In the genomic region with DNA sequence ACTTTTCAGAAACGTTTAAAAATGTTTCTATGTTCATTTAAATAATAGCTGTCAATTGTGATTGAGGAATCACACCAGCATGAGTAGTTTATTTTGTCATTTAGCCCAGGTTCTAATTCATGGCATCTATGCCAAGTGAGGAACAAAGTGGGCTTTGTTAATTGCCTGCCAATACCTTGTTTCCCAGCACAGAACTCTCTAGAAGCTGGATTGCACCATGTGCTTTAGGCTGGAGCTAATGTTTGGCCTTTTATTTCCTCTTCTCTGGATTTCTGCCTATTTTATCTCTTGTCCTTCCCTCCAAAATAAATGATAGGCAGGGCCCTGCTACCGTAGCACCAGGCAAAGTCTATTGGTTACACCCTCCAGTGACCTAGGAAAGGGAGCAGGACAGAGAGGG, we compare ENCODE assay signal across 15 cellular contexts.
DNase-seq lines count a peak whose midpoint lies in the region; ATAC-seq and TF ChIP-seq lines count a peak whose summit lies in the region.
"Had no signal": no experiment of that assay in that cellular context is flagged by ENCODE, and none has a peak within 500 bp of the region (broad histone marks: within the 10 kb centered on the region; RNA-seq: fewer than 3 reads in every experiment).

No MANE protein-coding gene starts in this region.

- peaks cover 23% of the 10 kb centered on the region for H3K79me1 ChIP-seq in trophoblast cell (ENCODE audit: low read length)

- H3K9me3 ChIP-seq in GM23248 (ENCODE audit: low read depth) = no peaks in the 10 kb centered on the region
- no peaks in the 10 kb centered on the region for H3K9me3 ChIP-seq in trophoblast cell (ENCODE audit: insufficient read depth, low read depth, low read length)

- H3K14ac ChIP-seq in trophoblast cell (ENCODE audit: low read length) = no peak overlapping the region

- H2BK12ac ChIP-seq in trophoblast cell (ENCODE audit: low read length) = peak overlapping the region; percentile 6

- no peaks in the 10 kb centered on the region for H4K20me1 ChIP-seq in GM23248 (ENCODE audit: insufficient read depth)

- H3K4me2 ChIP-seq in GM23248 (ENCODE audit: unreplicated experiment) = no peak overlapping the region
- H3K4me2 ChIP-seq in trophoblast cell (ENCODE audit: low read length) = no peak overlapping the region

- H4K12ac ChIP-seq in trophoblast cell (ENCODE audit: low read depth, low read length) = no peak overlapping the region

- H3K27ac ChIP-seq in GM23248 (peak overlapping the region; percentile 60; the same call in 1 of the 2 replicates), trophoblast cell (ENCODE audit: low read depth, low read length) (no peak overlapping the region)

- H2AK5ac ChIP-seq in trophoblast cell (ENCODE audit: low read length) = no peak overlapping the region

- H3K9ac ChIP-seq in GM23248 (no peak overlapping the region), trophoblast cell (ENCODE audit: low read length) (no peak overlapping the region)

- H3K36me3 ChIP-seq in GM23248 (ENCODE audit: low read depth) = no peaks in the 10 kb centered on the region
- H3K36me3 ChIP-seq in trophoblast cell (ENCODE audit: control insufficient read depth in 1 of 2, insufficient read depth in 2 of 2, low read length in 2 of 2) = no peaks in the 10 kb centered on the region

- no peaks in the 10 kb centered on the region for H3K79me2 ChIP-seq in GM23248 (ENCODE audit: insufficient read depth)
- H3K79me2 ChIP-seq in trophoblast cell (ENCODE audit: control insufficient read depth, insufficient read depth, low read length, poor library complexity) = no peaks in the 10 kb centered on the region

- H3K23ac ChIP-seq in trophoblast cell (ENCODE audit: low read length) = no peak overlapping the region

- peak overlapping the region; percentile 19 for H4K91ac ChIP-seq in trophoblast cell (ENCODE audit: low read depth, low read length)

- H2AFZ ChIP-seq in GM23248 (no peak overlapping the region), trophoblast cell (ENCODE audit: insufficient read depth, low read length, poor library complexity) (no peak overlapping the region)

- ATAC-seq in GM18517 (IDR thresholded peaks at IDR 0.05; ENCODE audit: unreplicated experiment) = no peak
- ATAC-seq in GM21360 (IDR thresholded peaks at IDR 0.05; ENCODE audit: unreplicated experiment) = no peak
- ATAC-seq: HCT116 had no signal

- no peak overlapping the region for H3K18ac ChIP-seq in trophoblast cell (ENCODE audit: low read length)

- H3K4ac ChIP-seq in trophoblast cell (ENCODE audit: low read depth, low read length) = no peak overlapping the region

- no peak overlapping the region for H4K8ac ChIP-seq in trophoblast cell (ENCODE audit: low read depth, low read length)

- no peak overlapping the region for H2BK5ac ChIP-seq in trophoblast cell (ENCODE audit: low read depth, low read length, poor library complexity)

- in situ Hi-C loops in GM23248 (cut with MboI) = no loop called here

- 41 to 42% methylated on average over 2 of the region's 2 CpGs for WGBS in GM23248 (ENCODE audit: low coverage in 1 of 2, low lambda C conversion rate in 2 of 2, missing lambda C conversion rate in 2 of 2), 2 experiments
- no CpG with 5 or more reads among the region's 2 CpGs for WGBS in trophoblast cell (ENCODE audit: extremely low coverage, insufficient coverage, insufficient read length)

- no peaks in the 10 kb centered on the region for H3K27me3 ChIP-seq in GM23248 (replicated peaks; ENCODE audit: insufficient read depth)
- no peaks in the 10 kb centered on the region for H3K27me3 ChIP-seq in trophoblast cell (ENCODE audit: insufficient read depth, low read length)

- peaks cover 16% of the 10 kb centered on the region for H3F3A ChIP-seq in GM23248 (ENCODE audit: insufficient read depth)

- H3K4me1 ChIP-seq in GM23248 (ENCODE audit: insufficient read depth) (peaks cover 18% of the 10 kb centered on the region), trophoblast cell (ENCODE audit: control insufficient read depth in 1 of 2, insufficient read depth in 2 of 2, low read length in 2 of 2) (peaks cover 11 to 19% of the 10 kb centered on the region in 2 experiments)

- TF ChIP-seq CTCF in AG10803 (conservative IDR thresholded peaks at IDR 0.05; ENCODE audit: low read length) = no peak

- DNase-seq in AG10803 (ENCODE audit: low read depth) (peak; percentile 14), GM23248 (peak; percentile 10), astrocyte of the hippocampus (ENCODE audit: low read depth, low spot score) (peak; percentile 10), trophoblast cell (no peak), OCI-M2 (lab: John Stamatoyannopoulos, UW; ENCODE audit: unreplicated experiment) (no peak)
- DNase-seq: C1 segment of cervical spinal cord; CD4-positive, alpha-beta memory T cell; COR-L47; DMS153; DMS79 treated with DMSO at 0.1 percent for 48 hours; EL; KBM-7 had no signal

- H3K4me3 ChIP-seq in AG10803 (ENCODE audit: low read length) (no peak overlapping the region), GM23248 (no peak overlapping the region), trophoblast cell (ENCODE audit: low read depth, low read length) (no peak overlapping the region)

- H2BK120ac ChIP-seq in trophoblast cell (ENCODE audit: insufficient read depth, low read length, poor library complexity) = peak overlapping the region; percentile 13

- H3K9me2 ChIP-seq in GM23248 (ENCODE audit: insufficient read depth) = no peaks in the 10 kb centered on the region

Comparison
In these comparisons a context has a peak if more than half of its experiments do, and no peak if none do; other contexts are left out.
1. DNase-seq: peak in AG10803 (single experiment), GM23248 (single experiment) and astrocyte of the hippocampus (single experiment); none in trophoblast cell (0 of 2) and OCI-M2 (single experiment).